Comparison of ENCODE assay signal across 8 cellular contexts in genomic region chr10:102395677-102396197, GRCh38. TPM values are rescaled to one million over a fixed set of nuclear protein-coding genes. Genes with fewer than 3 reads are reported as not detected.
A peak's percentile ranks its signal among the peaks of the same experiment; 100 is the strongest.
DNase-seq lines count a peak whose midpoint lies in the region; ATAC-seq and TF ChIP-seq lines count a peak whose summit lies in the region.

NFKB2 (plus strand) TSS chr10:102395705; CDS start chr10:102395960, 255 bp downstream.

- H3K27ac ChIP-seq in esophagus muscularis mucosa (replicated peaks in 1 of 4) (peak within 1 kb of the TSS; percentile 95 to 99 (median 98)), neural progenitor cell (no peak within 1 kb of the TSS)

- no peak within 1 kb of the TSS for H2AFZ ChIP-seq in neural progenitor cell (replicated peaks)

- H3K79me2 ChIP-seq in neural progenitor cell (ENCODE audit: low read depth): no peaks in the 10 kb centered on the region

- H3K27ac Mint-ChIP-seq in neural progenitor cell: no peak within 1 kb of the TSS

- H3K4me2 ChIP-seq in neural progenitor cell: peak within 1 kb of the TSS; percentile 82

- H3K4me1 Mint-ChIP-seq in neural progenitor cell: peaks cover 35% of the 10 kb centered on the region

- no peaks in the 10 kb centered on the region for H3K9me3 Mint-ChIP-seq in neural progenitor cell

- H3K27me3 Mint-ChIP-seq in neural progenitor cell (ENCODE audit: insufficient read depth, low read depth): peaks cover 25% of the 10 kb centered on the region

- H3K9ac ChIP-seq in neural progenitor cell: no peak within 1 kb of the TSS

- no peak for DNase-seq in GM12864 (ENCODE audit: low read depth)
- DNase-seq in esophagus muscularis mucosa (ENCODE audit: extremely low spot score): no peak
- DNase-seq in neural progenitor cell (ENCODE audit: low spot score): no peak
- no peak for DNase-seq in activated effector memory CD4-positive, alpha-beta T cell treated with Interleukin-2 at 50 U/mL for 16 hours
- no peak for DNase-seq in NCI-H1092 treated with DMSO at 0.1 percent for 48 hours (lab: John Stamatoyannopoulos, UW)
- DNase-seq in activated CD8-positive, alpha-beta memory T cell treated with anti-CD3 and anti-CD28 coated beads for 24 hours: no peak

- no peaks in the 10 kb centered on the region for H3K36me3 Mint-ChIP-seq in neural progenitor cell

- under 1% methylated on average over 12 of the region's 21 CpGs for WGBS in esophagus muscularis mucosa

- peak within 1 kb of the TSS; percentile 89 for H3K4me3 Mint-ChIP-seq in neural progenitor cell

- H3K27me3 ChIP-seq in esophagus muscularis mucosa (no peaks in the 10 kb centered on the region), neural progenitor cell (peaks cover 59% of the 10 kb centered on the region)

- peaks cover 3% of the 10 kb centered on the region for H4K20me1 ChIP-seq in neural progenitor cell (ENCODE audit: low read depth)

- H3F3A ChIP-seq in neural progenitor cell (ENCODE audit: low read depth): peaks cover 19% of the 10 kb centered on the region

- no peak for TF ChIP-seq EP300 in esophagus muscularis mucosa (IDR thresholded peaks at IDR 0.05)

- peaks cover 0 to 31% (median 26%) of the 10 kb centered on the region in 4 donors for H3K36me3 ChIP-seq in esophagus muscularis mucosa
- H3K36me3 ChIP-seq in neural progenitor cell: no peaks in the 10 kb centered on the region

- intact Hi-C loops in esophagus muscularis mucosa (cut with DNase I): no loop called here

- no peaks in the 10 kb centered on the region for H3K9me3 ChIP-seq in esophagus muscularis mucosa
- no peaks in the 10 kb centered on the region for H3K9me3 ChIP-seq in neural progenitor cell (ENCODE audit: low read depth)

- H3K4me3 ChIP-seq in GM12864 (ENCODE audit: low read depth, low read length) (peak within 1 kb of the TSS; percentile 70), esophagus muscularis mucosa (peak within 1 kb of the TSS; percentile 70 to 88 (median 72)), neural progenitor cell (peak within 1 kb of the TSS; percentile 67)

- no peak for TF ChIP-seq CTCF in GM12864 (IDR thresholded peaks at IDR 0.05; ENCODE audit: low read depth, low read length, missing control alignments)
- TF ChIP-seq CTCF in esophagus muscularis mucosa (IDR thresholded peaks at IDR 0.05): no peak
- TF ChIP-seq CTCF in neural progenitor cell (IDR thresholded peaks at IDR 0.05): no peak

- H3K4me1 ChIP-seq in esophagus muscularis mucosa (peaks cover 32 to 70% (median 66%) of the 10 kb centered on the region in 4 donors), neural progenitor cell (peaks cover 8% of the 10 kb centered on the region)

- 0 out of 2 replicates have a peak, but pooled peaks have one; percentile 51 for TF ChIP-seq POLR2A in Raji (IDR thresholded peaks at IDR 0.05; ENCODE audit: insufficient read depth, low read depth, low read length)
- TF ChIP-seq POLR2A in esophagus muscularis mucosa (IDR thresholded peaks at IDR 0.05; ENCODE audit: low read depth): no peak

- no peak for ATAC-seq in HG03432 (IDR thresholded peaks at IDR 0.05; ENCODE audit: unreplicated experiment)

RNA-seq across cellular contexts. Expression of gene NFKB2, which starts in this region (rescaled TPM):
- total RNA-seq in esophagus muscularis mucosa (10 to 100 TPM; 18.7 to 47.0 (median 41.2) TPM), neural progenitor cell (ENCODE audit: low replicate concordance) (4.0 and 14.9 TPM in 2 replicates)
